Comparison of ENCODE assay signal across 18 cellular contexts in genomic region chr16:54429029-54429428, GRCh38.
DNase-seq lines count a peak whose midpoint lies in the region; ATAC-seq and TF ChIP-seq lines count a peak whose summit lies in the region.
"Had no signal": no experiment of that assay in that cellular context is flagged by ENCODE, and none has a peak within 500 bp of the region (broad histone marks: within the 10 kb centered on the region; RNA-seq: fewer than 3 reads in every experiment).

No MANE protein-coding gene starts in this region.

- TF ChIP-seq POLR2A in stomach (IDR thresholded peaks at IDR 0.05): no peak

- H3K79me2 ChIP-seq in parathyroid adenoma: no peaks in the 10 kb centered on the region

- 82 to 88% (median 82%) methylated on average over 4 of the region's 4 CpGs for WGBS in stomach, 5 donors

- TF ChIP-seq EP300 in stomach (IDR thresholded peaks at IDR 0.05): no peak

- H3K27ac ChIP-seq in C4-2B (peak overlapping the region; percentile 72), parathyroid adenoma (no peak overlapping the region), stomach (no peak overlapping the region)
- H3K27ac ChIP-seq: GM23248 had no signal

- no peak overlapping the region for H3K4me3 ChIP-seq in parathyroid adenoma (ENCODE audit: low read depth, low read length)
- no peak overlapping the region for H3K4me3 ChIP-seq in stomach
- H3K4me3 ChIP-seq: GM12878, GM23248 had no signal

- ATAC-seq in left lobe of liver: peak; percentile 66
- ATAC-seq: CD8-positive, alpha-beta T cell; GM12878 had no signal

- H3K4me1 ChIP-seq in parathyroid adenoma (peaks cover 33% of the 10 kb centered on the region), stomach (peaks cover 7 to 21% (median 16%) of the 10 kb centered on the region in 4 donors)

- DNase-seq in left lobe of liver (ENCODE audit: low spot score) (peak; percentile 64), DMS53 (lab: John Stamatoyannopoulos, UW) (no peak), NCI-H1092 (lab: John Stamatoyannopoulos, UW) (no peak), stomach (no peak)
- DNase-seq: C1 segment of cervical spinal cord; Caco-2; CD4-positive, CD25-positive, alpha-beta regulatory T cell; CD8-positive, alpha-beta T cell; DMS153; DMS79; EL; GDM1; GM23248; H7; HCEC 1CT had no signal

- intact Hi-C loops in stomach (cut with DNase I; ENCODE audit: low total_unique reads): no loop called here

- no peak overlapping the region for H3K4me2 ChIP-seq in parathyroid adenoma (ENCODE audit: low read length)

- no peak overlapping the region for H3K9ac ChIP-seq in parathyroid adenoma
- H3K9ac ChIP-seq: GM23248 had no signal

- TF ChIP-seq CTCF in C4-2B (conservative IDR thresholded peaks at IDR 0.05): no peak
- TF ChIP-seq CTCF in parathyroid adenoma (IDR thresholded peaks at IDR 0.05): no peak
- TF ChIP-seq CTCF in stomach (IDR thresholded peaks at IDR 0.05): no peak

- H2AFZ ChIP-seq in parathyroid adenoma: peak overlapping the region; percentile 22
- H2AFZ ChIP-seq: GM23248 had no signal

- H3K36me3 ChIP-seq in parathyroid adenoma (ENCODE audit: control insufficient read depth, insufficient read depth, low read length) (no peaks in the 10 kb centered on the region), stomach (no peaks in the 10 kb centered on the region)

- H3K27me3 ChIP-seq in parathyroid adenoma (ENCODE audit: control insufficient read depth, insufficient read depth, low read length): no peaks in the 10 kb centered on the region
- H3K27me3 ChIP-seq in stomach: peaks cover 0 to 19% (median 0%) of the 10 kb centered on the region in 3 donors

- H3K9me3 ChIP-seq in parathyroid adenoma (ENCODE audit: control insufficient read depth, low read length) (no peaks in the 10 kb centered on the region), stomach (peaks cover 0 to 15% (median 9%) of the 10 kb centered on the region in 4 donors)
